Comparison of ENCODE assay signal across 1 cellular context in the genomic region with DNA sequence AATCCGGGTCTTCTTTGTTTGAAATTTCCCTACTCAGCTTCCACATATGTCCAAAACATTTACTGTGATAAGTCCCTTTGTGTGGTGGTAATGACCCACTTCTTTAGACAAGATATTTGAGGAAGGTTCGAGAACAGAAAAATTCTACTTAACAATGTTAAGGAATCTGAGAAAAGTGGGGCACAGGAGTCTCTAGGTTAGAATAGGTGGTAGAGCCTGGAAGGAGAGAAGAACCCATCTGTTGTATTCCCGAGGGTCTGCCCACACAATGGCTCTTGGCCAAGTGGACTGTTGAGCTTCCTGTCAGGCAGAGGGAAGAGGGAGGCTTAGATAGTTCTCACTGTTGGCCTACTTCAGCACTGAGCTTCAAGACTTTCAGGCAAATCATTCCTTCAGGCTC.
TF ChIP-seq lines count a peak whose summit lies in the region.

No MANE protein-coding gene starts in this region.

TF ChIP-seq in HCT116, 20 proteins besides CTCF, POLR2A, EP300 and RAD21 (continued from another document):
- TF ChIP-seq, protein P1, sequence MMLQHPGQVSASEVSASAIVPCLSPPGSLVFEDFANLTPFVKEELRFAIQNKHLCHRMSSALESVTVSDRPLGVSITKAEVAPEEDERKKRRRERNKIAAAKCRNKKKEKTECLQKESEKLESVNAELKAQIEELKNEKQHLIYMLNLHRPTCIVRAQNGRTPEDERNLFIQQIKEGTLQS (IDR thresholded peaks at IDR 0.05), result no peak
